12 cellular contexts compared by ENCODE assay signal in the genomic region with DNA sequence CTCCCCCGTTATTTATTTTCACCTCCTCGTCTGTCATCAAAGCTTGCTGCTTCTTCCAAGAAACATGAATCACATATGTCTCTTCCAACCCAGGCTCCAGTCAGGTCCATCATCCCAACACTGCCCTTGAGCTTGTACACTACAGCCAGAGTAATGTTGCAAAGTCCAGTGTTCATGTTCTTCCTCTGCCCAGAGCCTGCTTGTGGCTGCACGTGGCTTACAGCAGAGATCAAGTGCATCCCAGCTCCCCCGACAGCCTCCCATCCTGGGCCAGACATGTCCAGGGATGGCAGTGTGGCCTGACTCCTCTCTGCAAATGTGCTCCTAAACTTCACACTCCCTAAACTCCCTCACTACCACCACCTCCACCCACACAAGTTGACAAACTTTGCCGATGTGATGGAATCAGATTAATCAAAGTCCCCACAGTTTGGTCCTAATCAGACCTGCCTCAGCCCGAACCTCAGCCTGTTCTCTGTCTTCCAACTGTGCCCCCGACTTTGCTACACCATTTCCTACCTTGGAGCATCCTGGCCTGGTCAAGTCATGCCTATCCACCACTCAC.
"Had no signal": no experiment of that assay in that cellular context is flagged by ENCODE, and none has a peak within 500 bp of the region (broad histone marks: within the 10 kb centered on the region; RNA-seq: fewer than 3 reads in every experiment).

No MANE protein-coding gene starts in this region.

- H3K9me3 ChIP-seq: mucosa of descending colon, ovary, right atrium auricular region, suprapubic skin, thyroid gland had no signal

- H3K36me3 ChIP-seq: ovary, right atrium auricular region, suprapubic skin, thyroid gland had no signal

- H3K4me2 ChIP-seq: hepatocyte had no signal

- H3K4me3 ChIP-seq: hepatocyte, mucosa of descending colon, ovary, right atrium auricular region, suprapubic skin, thyroid gland had no signal

- H3K27me3 ChIP-seq: ovary, right atrium auricular region had no signal

- H3K27ac ChIP-seq: foreskin keratinocyte, hepatocyte, ovary, right atrium auricular region, suprapubic skin, thyroid gland had no signal

- H2AFZ ChIP-seq: hepatocyte had no signal

- H3K79me2 ChIP-seq: hepatocyte had no signal

- DNase-seq: effector memory CD8-positive, alpha-beta T cell; foreskin keratinocyte; mucosa of descending colon; naive thymus-derived CD8-positive, alpha-beta T cell; ovary; small intestine; stimulated activated CD4-positive, alpha-beta T cell treated with anti-CD3 and anti-CD28 coated beads, Interleukin-2, amount 100 ng/mL, for 48 hours; stimulated activated naive CD4-positive, alpha-beta T cell treated with Interleukin-2 at 50 U/mL for 16 hours; thyroid gland had no signal

- H3K4me1 ChIP-seq: foreskin keratinocyte, thyroid gland had no signal
